Comparison of ENCODE assay signal across 2 cellular contexts in the genomic region with DNA sequence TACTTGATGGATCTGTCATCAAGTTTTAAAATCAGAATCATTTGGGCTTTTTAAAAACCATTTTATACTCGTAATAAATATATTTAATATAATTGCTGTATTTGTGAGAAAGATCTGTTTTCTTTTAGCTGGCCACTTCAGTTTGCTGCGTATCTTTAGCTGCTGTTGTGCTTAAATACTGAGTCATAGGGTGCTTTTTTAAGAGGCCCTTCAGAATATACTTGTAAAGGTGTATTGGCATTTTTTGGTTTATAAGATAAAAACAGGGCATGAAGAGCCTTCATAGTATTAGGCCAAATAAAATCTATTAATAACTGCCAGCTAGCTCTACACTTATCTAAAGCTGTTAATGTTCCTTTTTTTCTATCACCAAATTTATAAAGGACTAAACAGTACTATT.
TF ChIP-seq lines count a peak whose summit lies in the region.

No MANE protein-coding gene starts in this region.

TF ChIP-seq in SK-N-SH, 30 proteins besides CTCF, POLR2A, EP300 and RAD21 (continued from another document):
- TF ChIP-seq, protein P1, sequence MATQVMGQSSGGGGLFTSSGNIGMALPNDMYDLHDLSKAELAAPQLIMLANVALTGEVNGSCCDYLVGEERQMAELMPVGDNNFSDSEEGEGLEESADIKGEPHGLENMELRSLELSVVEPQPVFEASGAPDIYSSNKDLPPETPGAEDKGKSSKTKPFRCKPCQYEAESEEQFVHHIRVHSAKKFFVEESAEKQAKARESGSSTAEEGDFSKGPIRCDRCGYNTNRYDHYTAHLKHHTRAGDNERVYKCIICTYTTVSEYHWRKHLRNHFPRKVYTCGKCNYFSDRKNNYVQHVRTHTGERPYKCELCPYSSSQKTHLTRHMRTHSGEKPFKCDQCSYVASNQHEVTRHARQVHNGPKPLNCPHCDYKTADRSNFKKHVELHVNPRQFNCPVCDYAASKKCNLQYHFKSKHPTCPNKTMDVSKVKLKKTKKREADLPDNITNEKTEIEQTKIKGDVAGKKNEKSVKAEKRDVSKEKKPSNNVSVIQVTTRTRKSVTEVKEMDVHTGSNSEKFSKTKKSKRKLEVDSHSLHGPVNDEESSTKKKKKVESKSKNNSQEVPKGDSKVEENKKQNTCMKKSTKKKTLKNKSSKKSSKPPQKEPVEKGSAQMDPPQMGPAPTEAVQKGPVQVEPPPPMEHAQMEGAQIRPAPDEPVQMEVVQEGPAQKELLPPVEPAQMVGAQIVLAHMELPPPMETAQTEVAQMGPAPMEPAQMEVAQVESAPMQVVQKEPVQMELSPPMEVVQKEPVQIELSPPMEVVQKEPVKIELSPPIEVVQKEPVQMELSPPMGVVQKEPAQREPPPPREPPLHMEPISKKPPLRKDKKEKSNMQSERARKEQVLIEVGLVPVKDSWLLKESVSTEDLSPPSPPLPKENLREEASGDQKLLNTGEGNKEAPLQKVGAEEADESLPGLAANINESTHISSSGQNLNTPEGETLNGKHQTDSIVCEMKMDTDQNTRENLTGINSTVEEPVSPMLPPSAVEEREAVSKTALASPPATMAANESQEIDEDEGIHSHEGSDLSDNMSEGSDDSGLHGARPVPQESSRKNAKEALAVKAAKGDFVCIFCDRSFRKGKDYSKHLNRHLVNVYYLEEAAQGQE (IDR thresholded peaks at IDR 0.05; ENCODE audit: low read depth, low read length) = no peak
- TF ChIP-seq JUND (IDR thresholded peaks at IDR 0.05) (no peak), GABPA (IDR thresholded peaks at IDR 0.05; ENCODE audit: low read depth) (no peak), ELF1 (IDR thresholded peaks at IDR 0.05) (no peak), FOSL2 (IDR thresholded peaks at IDR 0.05; ENCODE audit: borderline replicate concordance, low read depth) (no peak), FOXJ3 (CRISPR knock-in tag; IDR thresholded peaks at IDR 0.05) (no peak), RFX5 (IDR thresholded peaks at IDR 0.05; ENCODE audit: low read length) (no peak), YY1 (IDR thresholded peaks at IDR 0.05; ENCODE audit: low read depth) (no peak)
- TF ChIP-seq, protein P2, sequence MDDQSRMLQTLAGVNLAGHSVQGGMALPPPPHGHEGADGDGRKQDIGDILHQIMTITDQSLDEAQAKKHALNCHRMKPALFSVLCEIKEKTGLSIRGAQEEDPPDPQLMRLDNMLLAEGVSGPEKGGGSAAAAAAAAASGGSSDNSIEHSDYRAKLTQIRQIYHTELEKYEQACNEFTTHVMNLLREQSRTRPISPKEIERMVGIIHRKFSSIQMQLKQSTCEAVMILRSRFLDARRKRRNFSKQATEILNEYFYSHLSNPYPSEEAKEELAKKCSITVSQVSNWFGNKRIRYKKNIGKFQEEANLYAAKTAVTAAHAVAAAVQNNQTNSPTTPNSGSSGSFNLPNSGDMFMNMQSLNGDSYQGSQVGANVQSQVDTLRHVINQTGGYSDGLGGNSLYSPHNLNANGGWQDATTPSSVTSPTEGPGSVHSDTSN (IDR thresholded peaks at IDR 0.05) = no peak
- TF ChIP-seq, protein P3, sequence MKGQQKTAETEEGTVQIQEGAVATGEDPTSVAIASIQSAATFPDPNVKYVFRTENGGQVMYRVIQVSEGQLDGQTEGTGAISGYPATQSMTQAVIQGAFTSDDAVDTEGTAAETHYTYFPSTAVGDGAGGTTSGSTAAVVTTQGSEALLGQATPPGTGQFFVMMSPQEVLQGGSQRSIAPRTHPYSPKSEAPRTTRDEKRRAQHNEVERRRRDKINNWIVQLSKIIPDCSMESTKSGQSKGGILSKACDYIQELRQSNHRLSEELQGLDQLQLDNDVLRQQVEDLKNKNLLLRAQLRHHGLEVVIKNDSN (IDR thresholded peaks at IDR 0.05; ENCODE audit: borderline replicate concordance, low read depth) = no peak

TF ChIP-seq in SK-N-SH treated with all-trans-retinoic acid at 6 μM for 48 hours, 23 proteins besides CTCF, POLR2A, EP300 and RAD21 (continued from another document):
- TF ChIP-seq, protein P4, sequence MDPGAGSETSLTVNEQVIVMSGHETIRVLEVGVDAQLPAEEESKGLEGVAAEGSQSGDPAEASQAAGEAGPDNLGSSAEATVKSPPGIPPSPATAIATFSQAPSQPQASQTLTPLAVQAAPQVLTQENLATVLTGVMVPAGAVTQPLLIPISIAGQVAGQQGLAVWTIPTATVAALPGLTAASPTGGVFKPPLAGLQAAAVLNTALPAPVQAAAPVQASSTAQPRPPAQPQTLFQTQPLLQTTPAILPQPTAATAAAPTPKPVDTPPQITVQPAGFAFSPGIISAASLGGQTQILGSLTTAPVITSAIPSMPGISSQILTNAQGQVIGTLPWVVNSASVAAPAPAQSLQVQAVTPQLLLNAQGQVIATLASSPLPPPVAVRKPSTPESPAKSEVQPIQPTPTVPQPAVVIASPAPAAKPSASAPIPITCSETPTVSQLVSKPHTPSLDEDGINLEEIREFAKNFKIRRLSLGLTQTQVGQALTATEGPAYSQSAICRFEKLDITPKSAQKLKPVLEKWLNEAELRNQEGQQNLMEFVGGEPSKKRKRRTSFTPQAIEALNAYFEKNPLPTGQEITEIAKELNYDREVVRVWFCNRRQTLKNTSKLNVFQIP (CRISPR knock-in tag; IDR thresholded peaks at IDR 0.05; ENCODE audit: borderline replicate concordance, low read depth) = no peak
- TF ChIP-seq ZFP30 (CRISPR knock-in tag; IDR thresholded peaks at IDR 0.05) (no peak), BACH2 (CRISPR knock-in tag; IDR thresholded peaks at IDR 0.05; ENCODE audit: borderline replicate concordance) (no peak), ZNF70 (CRISPR knock-in tag; IDR thresholded peaks at IDR 0.05) (no peak), TOX (CRISPR knock-in tag; IDR thresholded peaks at IDR 0.05; ENCODE audit: borderline replicate concordance) (no peak), OSR1 (CRISPR knock-in tag; IDR thresholded peaks at IDR 0.05) (no peak), ZC3H10 (CRISPR knock-in tag; IDR thresholded peaks at IDR 0.05) (no peak), ARNTL (CRISPR knock-in tag; IDR thresholded peaks at IDR 0.05; ENCODE audit: borderline replicate concordance, low read depth) (no peak)
